8 cellular contexts compared by ENCODE assay signal in genomic region chr6:136719280-136720044, GRCh38.
DNase-seq lines count a peak whose midpoint lies in the region; ATAC-seq, FAIRE-seq and TF ChIP-seq lines count a peak whose summit lies in the region.

No MANE protein-coding gene starts in this region.

- 0 out of 2 replicates have a peak overlapping the region, but pooled peaks have one; percentile 9 for H3K9ac ChIP-seq in BLaER1

- H3K4me3 ChIP-seq in BLaER1 (0 out of 2 replicates have a peak overlapping the region, but pooled peaks have one; percentile 29), Peyer's patch (no peak overlapping the region), heart right ventricle (no peak overlapping the region)

- peak overlapping the region; percentile 85 for H3K4me2 ChIP-seq in BLaER1

- no peak for TF ChIP-seq POLR2A in Peyer's patch (IDR thresholded peaks at IDR 0.05)

- no peaks in the 10 kb centered on the region for H4K20me1 ChIP-seq in BLaER1

- DNase-seq in cerebellum (ENCODE audit: low spot score) (peak; percentile 40), Peyer's patch (no peak), hepatic stellate cell (ENCODE audit: low spot score) (no peak), heart right ventricle (no peak), urothelium cell line (ENCODE audit: low spot score) (no peak)

- no peaks in the 10 kb centered on the region for H3K27me3 ChIP-seq in BLaER1
- H3K27me3 ChIP-seq in Peyer's patch: no peaks in the 10 kb centered on the region
- H3K27me3 ChIP-seq in heart right ventricle: no peaks in the 10 kb centered on the region

- 62 to 85% methylated on average over 2 of the region's 2 CpGs for WGBS in heart right ventricle, 2 donors

- H3K36me3 ChIP-seq in BLaER1 (no peaks in the 10 kb centered on the region; the same call in 1 of the 2 replicates), Peyer's patch (no peaks in the 10 kb centered on the region), heart right ventricle (no peaks in the 10 kb centered on the region)

- H3K27ac ChIP-seq in BLaER1 (peak overlapping the region; percentile 64; the same call in 1 of the 2 replicates), Peyer's patch (peak overlapping the region in 1 of 4 donors; percentile 51), heart right ventricle (peak overlapping the region in 3 of 10 donors; percentile 22 to 55 (median 29))

- no peak for FAIRE-seq in urothelium cell line (lab: Jason Lieb, UNC)

- H3K9me3 ChIP-seq in BLaER1 (peaks cover 4% of the 10 kb centered on the region), Peyer's patch (no peaks in the 10 kb centered on the region), heart right ventricle (peaks cover 0 to 12% (median 5%) of the 10 kb centered on the region in 11 donors)

- no peak for TF ChIP-seq CTCF in Peyer's patch (IDR thresholded peaks at IDR 0.05)
- no peak for TF ChIP-seq CTCF in heart right ventricle (IDR thresholded peaks at IDR 0.05)

- intact Hi-C loops in heart right ventricle (cut with DNase I): loop anchor here in 3 of 10 donors (5.0 to 10.0 kb wide), 3 partner anchors 65 to 75 kb away; no protein-coding TSS in a partner anchor

- ATAC-seq in GM19395 (IDR thresholded peaks at IDR 0.05; ENCODE audit: unreplicated experiment): peak; percentile 47
- ATAC-seq in HG03159 (IDR thresholded peaks at IDR 0.05; ENCODE audit: unreplicated experiment): peak; percentile 37
- no peak for ATAC-seq in heart right ventricle

- H3K4me1 ChIP-seq in BLaER1 (peaks cover 70% of the 10 kb centered on the region), Peyer's patch (peaks cover 0 to 8% (median 2%) of the 10 kb centered on the region in 4 donors), heart right ventricle (peaks cover 0 to 53% (median 25%) of the 10 kb centered on the region in 9 donors)

Comparison
In these comparisons a context has a peak if more than half of its experiments do, and no peak if none do; other contexts are left out.
1. ATAC-seq: peak in GM19395 (single experiment) and HG03159 (single experiment); none in heart right ventricle (0 of 8).